ENCODE assay signal across 2 cellular contexts in genomic region chr3:29282431-29283296, GRCh38.
TF ChIP-seq lines count a peak whose summit lies in the region.

No MANE protein-coding gene starts in this region.

TF ChIP-seq in liver, 16 proteins besides CTCF, POLR2A, EP300 and RAD21:
- TF ChIP-seq, protein P1, sequence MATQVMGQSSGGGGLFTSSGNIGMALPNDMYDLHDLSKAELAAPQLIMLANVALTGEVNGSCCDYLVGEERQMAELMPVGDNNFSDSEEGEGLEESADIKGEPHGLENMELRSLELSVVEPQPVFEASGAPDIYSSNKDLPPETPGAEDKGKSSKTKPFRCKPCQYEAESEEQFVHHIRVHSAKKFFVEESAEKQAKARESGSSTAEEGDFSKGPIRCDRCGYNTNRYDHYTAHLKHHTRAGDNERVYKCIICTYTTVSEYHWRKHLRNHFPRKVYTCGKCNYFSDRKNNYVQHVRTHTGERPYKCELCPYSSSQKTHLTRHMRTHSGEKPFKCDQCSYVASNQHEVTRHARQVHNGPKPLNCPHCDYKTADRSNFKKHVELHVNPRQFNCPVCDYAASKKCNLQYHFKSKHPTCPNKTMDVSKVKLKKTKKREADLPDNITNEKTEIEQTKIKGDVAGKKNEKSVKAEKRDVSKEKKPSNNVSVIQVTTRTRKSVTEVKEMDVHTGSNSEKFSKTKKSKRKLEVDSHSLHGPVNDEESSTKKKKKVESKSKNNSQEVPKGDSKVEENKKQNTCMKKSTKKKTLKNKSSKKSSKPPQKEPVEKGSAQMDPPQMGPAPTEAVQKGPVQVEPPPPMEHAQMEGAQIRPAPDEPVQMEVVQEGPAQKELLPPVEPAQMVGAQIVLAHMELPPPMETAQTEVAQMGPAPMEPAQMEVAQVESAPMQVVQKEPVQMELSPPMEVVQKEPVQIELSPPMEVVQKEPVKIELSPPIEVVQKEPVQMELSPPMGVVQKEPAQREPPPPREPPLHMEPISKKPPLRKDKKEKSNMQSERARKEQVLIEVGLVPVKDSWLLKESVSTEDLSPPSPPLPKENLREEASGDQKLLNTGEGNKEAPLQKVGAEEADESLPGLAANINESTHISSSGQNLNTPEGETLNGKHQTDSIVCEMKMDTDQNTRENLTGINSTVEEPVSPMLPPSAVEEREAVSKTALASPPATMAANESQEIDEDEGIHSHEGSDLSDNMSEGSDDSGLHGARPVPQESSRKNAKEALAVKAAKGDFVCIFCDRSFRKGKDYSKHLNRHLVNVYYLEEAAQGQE (IDR thresholded peaks at IDR 0.05) = no peak
- TF ChIP-seq JUND (IDR thresholded peaks at IDR 0.05) (no peak), EGR1 (IDR thresholded peaks at IDR 0.05; ENCODE audit: low read depth in 2 of 2) (no peak), MAX (IDR thresholded peaks at IDR 0.05) (no peak), YY1 (IDR thresholded peaks at IDR 0.05) (no peak), SP1 (IDR thresholded peaks at IDR 0.05) (no peak), FOXA1 (IDR thresholded peaks at IDR 0.05) (no peak), GABPA (IDR thresholded peaks at IDR 0.05 in 1 of 2, conservative IDR thresholded peaks at IDR 0.05 in 1 of 2) (no peak), HNF4G (IDR thresholded peaks at IDR 0.05) (no peak), FOXA2 (IDR thresholded peaks at IDR 0.05) (no peak), RXRA (IDR thresholded peaks at IDR 0.05) (no peak), HNF4A (conservative IDR thresholded peaks at IDR 0.05) (no peak), NR2F2 (IDR thresholded peaks at IDR 0.05) (no peak), TAF1 (conservative IDR thresholded peaks at IDR 0.05) (no peak)
- TF ChIP-seq, protein P2, sequence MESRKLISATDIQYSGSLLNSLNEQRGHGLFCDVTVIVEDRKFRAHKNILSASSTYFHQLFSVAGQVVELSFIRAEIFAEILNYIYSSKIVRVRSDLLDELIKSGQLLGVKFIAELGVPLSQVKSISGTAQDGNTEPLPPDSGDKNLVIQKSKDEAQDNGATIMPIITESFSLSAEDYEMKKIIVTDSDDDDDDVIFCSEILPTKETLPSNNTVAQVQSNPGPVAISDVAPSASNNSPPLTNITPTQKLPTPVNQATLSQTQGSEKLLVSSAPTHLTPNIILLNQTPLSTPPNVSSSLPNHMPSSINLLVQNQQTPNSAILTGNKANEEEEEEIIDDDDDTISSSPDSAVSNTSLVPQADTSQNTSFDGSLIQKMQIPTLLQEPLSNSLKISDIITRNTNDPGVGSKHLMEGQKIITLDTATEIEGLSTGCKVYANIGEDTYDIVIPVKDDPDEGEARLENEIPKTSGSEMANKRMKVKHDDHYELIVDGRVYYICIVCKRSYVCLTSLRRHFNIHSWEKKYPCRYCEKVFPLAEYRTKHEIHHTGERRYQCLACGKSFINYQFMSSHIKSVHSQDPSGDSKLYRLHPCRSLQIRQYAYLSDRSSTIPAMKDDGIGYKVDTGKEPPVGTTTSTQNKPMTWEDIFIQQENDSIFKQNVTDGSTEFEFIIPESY (IDR thresholded peaks at IDR 0.05) = no peak
- TF ChIP-seq, protein P3, sequence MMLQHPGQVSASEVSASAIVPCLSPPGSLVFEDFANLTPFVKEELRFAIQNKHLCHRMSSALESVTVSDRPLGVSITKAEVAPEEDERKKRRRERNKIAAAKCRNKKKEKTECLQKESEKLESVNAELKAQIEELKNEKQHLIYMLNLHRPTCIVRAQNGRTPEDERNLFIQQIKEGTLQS (IDR thresholded peaks at IDR 0.05) = no peak
TF ChIP-seq in liver: peak in this region for 0.

TF ChIP-seq in HepG2, 621 proteins besides CTCF, POLR2A, EP300 and RAD21 (continued from another document):
- TF ChIP-seq, protein P4, sequence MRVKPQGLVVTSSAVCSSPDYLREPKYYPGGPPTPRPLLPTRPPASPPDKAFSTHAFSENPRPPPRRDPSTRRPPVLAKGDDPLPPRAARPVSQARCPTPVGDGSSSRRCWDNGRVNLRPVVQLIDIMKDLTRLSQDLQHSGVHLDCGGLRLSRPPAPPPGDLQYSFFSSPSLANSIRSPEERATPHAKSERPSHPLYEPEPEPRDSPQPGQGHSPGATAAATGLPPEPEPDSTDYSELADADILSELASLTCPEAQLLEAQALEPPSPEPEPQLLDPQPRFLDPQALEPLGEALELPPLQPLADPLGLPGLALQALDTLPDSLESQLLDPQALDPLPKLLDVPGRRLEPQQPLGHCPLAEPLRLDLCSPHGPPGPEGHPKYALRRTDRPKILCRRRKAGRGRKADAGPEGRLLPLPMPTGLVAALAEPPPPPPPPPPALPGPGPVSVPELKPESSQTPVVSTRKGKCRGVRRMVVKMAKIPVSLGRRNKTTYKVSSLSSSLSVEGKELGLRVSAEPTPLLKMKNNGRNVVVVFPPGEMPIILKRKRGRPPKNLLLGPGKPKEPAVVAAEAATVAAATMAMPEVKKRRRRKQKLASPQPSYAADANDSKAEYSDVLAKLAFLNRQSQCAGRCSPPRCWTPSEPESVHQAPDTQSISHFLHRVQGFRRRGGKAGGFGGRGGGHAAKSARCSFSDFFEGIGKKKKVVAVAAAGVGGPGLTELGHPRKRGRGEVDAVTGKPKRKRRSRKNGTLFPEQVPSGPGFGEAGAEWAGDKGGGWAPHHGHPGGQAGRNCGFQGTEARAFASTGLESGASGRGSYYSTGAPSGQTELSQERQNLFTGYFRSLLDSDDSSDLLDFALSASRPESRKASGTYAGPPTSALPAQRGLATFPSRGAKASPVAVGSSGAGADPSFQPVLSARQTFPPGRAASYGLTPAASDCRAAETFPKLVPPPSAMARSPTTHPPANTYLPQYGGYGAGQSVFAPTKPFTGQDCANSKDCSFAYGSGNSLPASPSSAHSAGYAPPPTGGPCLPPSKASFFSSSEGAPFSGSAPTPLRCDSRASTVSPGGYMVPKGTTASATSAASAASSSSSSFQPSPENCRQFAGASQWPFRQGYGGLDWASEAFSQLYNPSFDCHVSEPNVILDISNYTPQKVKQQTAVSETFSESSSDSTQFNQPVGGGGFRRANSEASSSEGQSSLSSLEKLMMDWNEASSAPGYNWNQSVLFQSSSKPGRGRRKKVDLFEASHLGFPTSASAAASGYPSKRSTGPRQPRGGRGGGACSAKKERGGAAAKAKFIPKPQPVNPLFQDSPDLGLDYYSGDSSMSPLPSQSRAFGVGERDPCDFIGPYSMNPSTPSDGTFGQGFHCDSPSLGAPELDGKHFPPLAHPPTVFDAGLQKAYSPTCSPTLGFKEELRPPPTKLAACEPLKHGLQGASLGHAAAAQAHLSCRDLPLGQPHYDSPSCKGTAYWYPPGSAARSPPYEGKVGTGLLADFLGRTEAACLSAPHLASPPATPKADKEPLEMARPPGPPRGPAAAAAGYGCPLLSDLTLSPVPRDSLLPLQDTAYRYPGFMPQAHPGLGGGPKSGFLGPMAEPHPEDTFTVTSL (CRISPR knock-in tag; IDR thresholded peaks at IDR 0.05; ENCODE audit: borderline replicate concordance) = no peak
- TF ChIP-seq ZNF713 (CRISPR knock-in tag; IDR thresholded peaks at IDR 0.05) = no peak
- no peak for TF ChIP-seq SETDB1 (CRISPR knock-in tag; IDR thresholded peaks at IDR 0.05; ENCODE audit: borderline replicate concordance)
- TF ChIP-seq, protein P5, sequence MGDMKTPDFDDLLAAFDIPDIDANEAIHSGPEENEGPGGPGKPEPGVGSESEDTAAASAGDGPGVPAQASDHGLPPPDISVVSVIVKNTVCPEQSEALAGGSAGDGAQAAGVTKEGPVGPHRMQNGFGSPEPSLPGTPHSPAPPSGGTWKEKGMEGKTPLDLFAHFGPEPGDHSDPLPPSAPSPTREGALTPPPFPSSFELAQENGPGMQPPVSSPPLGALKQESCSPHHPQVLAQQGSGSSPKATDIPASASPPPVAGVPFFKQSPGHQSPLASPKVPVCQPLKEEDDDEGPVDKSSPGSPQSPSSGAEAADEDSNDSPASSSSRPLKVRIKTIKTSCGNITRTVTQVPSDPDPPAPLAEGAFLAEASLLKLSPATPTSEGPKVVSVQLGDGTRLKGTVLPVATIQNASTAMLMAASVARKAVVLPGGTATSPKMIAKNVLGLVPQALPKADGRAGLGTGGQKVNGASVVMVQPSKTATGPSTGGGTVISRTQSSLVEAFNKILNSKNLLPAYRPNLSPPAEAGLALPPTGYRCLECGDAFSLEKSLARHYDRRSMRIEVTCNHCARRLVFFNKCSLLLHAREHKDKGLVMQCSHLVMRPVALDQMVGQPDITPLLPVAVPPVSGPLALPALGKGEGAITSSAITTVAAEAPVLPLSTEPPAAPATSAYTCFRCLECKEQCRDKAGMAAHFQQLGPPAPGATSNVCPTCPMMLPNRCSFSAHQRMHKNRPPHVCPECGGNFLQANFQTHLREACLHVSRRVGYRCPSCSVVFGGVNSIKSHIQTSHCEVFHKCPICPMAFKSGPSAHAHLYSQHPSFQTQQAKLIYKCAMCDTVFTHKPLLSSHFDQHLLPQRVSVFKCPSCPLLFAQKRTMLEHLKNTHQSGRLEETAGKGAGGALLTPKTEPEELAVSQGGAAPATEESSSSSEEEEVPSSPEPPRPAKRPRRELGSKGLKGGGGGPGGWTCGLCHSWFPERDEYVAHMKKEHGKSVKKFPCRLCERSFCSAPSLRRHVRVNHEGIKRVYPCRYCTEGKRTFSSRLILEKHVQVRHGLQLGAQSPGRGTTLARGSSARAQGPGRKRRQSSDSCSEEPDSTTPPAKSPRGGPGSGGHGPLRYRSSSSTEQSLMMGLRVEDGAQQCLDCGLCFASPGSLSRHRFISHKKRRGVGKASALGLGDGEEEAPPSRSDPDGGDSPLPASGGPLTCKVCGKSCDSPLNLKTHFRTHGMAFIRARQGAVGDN (CRISPR knock-in tag; IDR thresholded peaks at IDR 0.05) = no peak
